In the genomic region with DNA sequence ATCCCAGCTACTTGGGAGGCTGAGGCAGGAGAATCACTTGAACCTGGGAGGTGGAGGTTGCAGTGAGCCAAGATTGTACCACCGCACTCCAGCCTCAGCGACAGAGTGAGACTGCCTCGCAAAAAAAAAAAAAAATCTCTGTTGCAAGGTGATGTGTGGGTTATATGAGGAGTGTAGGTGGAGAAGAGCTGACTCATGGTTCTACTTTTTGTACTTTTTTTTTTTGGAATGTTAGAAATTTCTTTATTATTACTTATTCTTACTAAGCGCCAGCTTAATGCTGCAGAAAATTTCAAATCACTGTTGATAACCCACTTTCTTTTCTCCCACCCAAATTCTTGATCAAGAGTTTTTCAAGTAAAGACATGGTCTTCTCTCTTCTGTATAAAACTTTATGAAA, we compare ENCODE assay signal across 32 cellular contexts. TPM values are rescaled to one million over a fixed set of nuclear protein-coding genes. Genes with fewer than 3 reads are reported as not detected.
"Had no signal": no experiment of that assay in that cellular context is flagged by ENCODE, and none has a peak within 500 bp of the region (broad histone marks: within the 10 kb centered on the region; RNA-seq: fewer than 3 reads in every experiment).

No MANE protein-coding gene starts in this region.

- H3K27ac ChIP-seq: neutrophil, pancreas, prostate gland, right lobe of liver, sigmoid colon, suprapubic skin, testis, tibial artery, transverse colon, upper lobe of right lung, uterus had no signal

- DNase-seq: naive thymus-derived CD8-positive, alpha-beta T cell; nephron progenitor cell; pancreas; right cardiac atrium; right lobe of liver; sigmoid colon; small intestine; stimulated activated CD4-positive, alpha-beta T cell treated with anti-CD3 and anti-CD28 coated beads, Interleukin-15, amount 100 ng/mL, for 24 hours; stimulated activated CD4-positive, alpha-beta T cell treated with anti-CD3 and anti-CD28 coated beads, Interleukin-2, amount 100 ng/mL, for 24 hours; stimulated activated CD4-positive, alpha-beta T cell treated with anti-CD3 and anti-CD28 coated beads, Interleukin-2, amount 100 ng/mL, for 48 hours; stimulated activated CD4-positive, alpha-beta T cell treated with anti-CD3 and anti-CD28 coated beads, Interleukin-4, amount 100 ng/mL, for 24 hours; stimulated activated naive CD4-positive, alpha-beta T cell; stimulated activated naive CD8-positive, alpha-beta T cell treated with anti-CD3 and anti-CD28 coated beads, Interleukin-15, amount 100 ng/mL, for 72 hours; stimulated activated naive CD8-positive, alpha-beta T cell treated with anti-CD3 and anti-CD28 coated beads, Interleukin-15, Interleukin-2, amounts not matched to agents 100 U/mL and 50 U/mL, for 24 hours; substantia nigra; testis; tibial artery; transverse colon; upper lobe of right lung; uterus had no signal

- FAIRE-seq: pancreas, small intestine had no signal

- H3K9me3 Mint-ChIP-seq: naive thymus-derived CD8-positive, alpha-beta T cell; natural killer cell treated with Interleukin-12 subunit alpha and Interleukin-12 subunit beta and Interleukin-15 and Interleukin-18, amount 100 ng/mL, for 72 hours; nephron progenitor cell; neural crest cell; stimulated activated memory B cell treated with anti-CD40 and anti-IgM and Interleukin-4, amounts not matched to agents 10 μg/mL and 1 μg/mL and 100 μg/mL, for 72 hours; stimulated activated naive CD8-positive, alpha-beta T cell treated with anti-CD3 and anti-CD28 coated beads, Interleukin-15, amount 100 ng/mL, for 72 hours; type B pancreatic cell had no signal

- H3K4me3 Mint-ChIP-seq: naive thymus-derived CD8-positive, alpha-beta T cell; natural killer cell treated with Interleukin-12 subunit alpha and Interleukin-12 subunit beta and Interleukin-15 and Interleukin-18, amount 100 ng/mL, for 72 hours; nephron progenitor cell; neural crest cell; stimulated activated memory B cell treated with anti-CD40 and anti-IgM and Interleukin-4, amounts not matched to agents 10 μg/mL and 1 μg/mL and 100 μg/mL, for 72 hours; stimulated activated naive CD8-positive, alpha-beta T cell treated with anti-CD3 and anti-CD28 coated beads, Interleukin-15, amount 100 ng/mL, for 72 hours; type B pancreatic cell had no signal

- ATAC-seq: naive thymus-derived CD8-positive, alpha-beta T cell; natural killer cell treated with Interleukin-12 subunit alpha and Interleukin-12 subunit beta and Interleukin-15 and Interleukin-18, amount 100 ng/mL, for 72 hours; pancreas; right cardiac atrium; right lobe of liver; stimulated activated memory B cell treated with anti-CD40 and anti-IgM and Interleukin-4, amounts not matched to agents 10 μg/mL and 1 μg/mL and 100 μg/mL, for 72 hours; stimulated activated naive CD8-positive, alpha-beta T cell treated with anti-CD3 and anti-CD28 coated beads, Interleukin-15, amount 100 ng/mL, for 72 hours; stimulated activated naive CD8-positive, alpha-beta T cell treated with anti-CD3 and anti-CD28 coated beads, Interleukin-15, Interleukin-2, amounts not matched to agents 100 U/mL and 50 U/mL, for 24 hours; upper lobe of right lung had no signal

- H3K27ac Mint-ChIP-seq: natural killer cell treated with Interleukin-12 subunit alpha and Interleukin-12 subunit beta and Interleukin-15 and Interleukin-18, amount 100 ng/mL, for 72 hours; type B pancreatic cell had no signal

- H3K9me3 ChIP-seq: neutrophil, pancreas, prostate gland, right lobe of liver, sigmoid colon, suprapubic skin, testis, tibial artery, transverse colon, upper lobe of right lung, uterus had no signal

- H3K36me3 ChIP-seq: uterus had no signal

- H3K4me1 ChIP-seq: pancreas, prostate gland, right lobe of liver, sigmoid colon, suprapubic skin, testis, tibial artery, transverse colon, upper lobe of right lung, uterus had no signal

- H3K27me3 ChIP-seq: neutrophil, pancreas, right lobe of liver, sigmoid colon, suprapubic skin, testis, tibial artery, transverse colon, upper lobe of right lung, uterus had no signal

- H3K4me3 ChIP-seq: pancreas, prostate gland, right lobe of liver, sigmoid colon, suprapubic skin, testis, tibial artery, transverse colon, upper lobe of right lung, uterus had no signal

- H3K4me1 Mint-ChIP-seq: naive thymus-derived CD8-positive, alpha-beta T cell; nephron progenitor cell; neural crest cell; stimulated activated memory B cell treated with anti-CD40 and anti-IgM and Interleukin-4, amounts not matched to agents 10 μg/mL and 1 μg/mL and 100 μg/mL, for 72 hours; stimulated activated naive CD8-positive, alpha-beta T cell treated with anti-CD3 and anti-CD28 coated beads, Interleukin-15, amount 100 ng/mL, for 72 hours had no signal

RNA-seq across cellular contexts. Expression of gene DNAJB13, which starts 29.6 kb away (rescaled TPM):
- total RNA-seq: omental fat pad, osteocyte, posterior vena cava, pulmonary artery endothelial cell, right lobe of liver, skeletal muscle tissue, suprapubic skin, transverse colon, upper lobe of right lung had no signal
- polyA plus RNA-seq: right cardiac atrium, sigmoid colon had no signal
